ENCODE assay signal across 29 cellular contexts in genomic region chr2:62175728-62176127, GRCh38. TPM values are rescaled to one million over a fixed set of nuclear protein-coding genes. Genes with fewer than 3 reads are reported as not detected.
DNase-seq lines count a peak whose midpoint lies in the region; ATAC-seq and TF ChIP-seq lines count a peak whose summit lies in the region.
"Had no signal": no experiment of that assay in that cellular context is flagged by ENCODE, and none has a peak within 500 bp of the region (broad histone marks: within the 10 kb centered on the region; RNA-seq: fewer than 3 reads in every experiment).

No MANE protein-coding gene starts in this region.

- POLR2A ChIA-PET in naive thymus-derived CD8-positive, alpha-beta T cell (lab: Charles Lee), result no interaction called here

- no peaks in the 10 kb centered on the region for H3F3A ChIP-seq in neural cell (ENCODE audit: insufficient read depth, low read length, poor library complexity, severe bottlenecking)

- peaks cover 8% of the 10 kb centered on the region; the same call in 1 of the 2 replicates for H3K4me1 ChIP-seq in SJCRH30
- H3K4me1 ChIP-seq: prostate gland had no signal

- H3K4me3 Mint-ChIP-seq in activated CD4-positive, alpha-beta T cell treated with anti-CD3 and anti-CD28 coated beads, Interleukin-2, amount 10 ng/mL, durations not matched to agents 24 days and 14 days, result no peak overlapping the region
- no peak overlapping the region for H3K4me3 Mint-ChIP-seq in naive thymus-derived CD8-positive, alpha-beta T cell
- H3K4me3 Mint-ChIP-seq: activated B cell treated with CpG ODN at 0.5 μM for 24 hours; activated CD4-positive, alpha-beta memory T cell treated with anti-CD3 and anti-CD28 coated beads for 36 hours; activated naive CD8-positive, alpha-beta T cell treated with anti-CD3 and anti-CD28 coated beads for 36 hours; CD4-positive, alpha-beta memory T cell had no signal

- H3K9me2 ChIP-seq in neural cell (ENCODE audit: insufficient read depth, low read length), result no peaks in the 10 kb centered on the region

- peak overlapping the region; percentile 26 for H3K9ac ChIP-seq in neural cell (ENCODE audit: low read length)

- no peaks in the 10 kb centered on the region for H3K36me3 ChIP-seq in neural cell (ENCODE audit: insufficient read depth, low read length)
- H3K36me3 ChIP-seq in SJCRH30, result no peaks in the 10 kb centered on the region
- H3K36me3 ChIP-seq: esophagus muscularis mucosa, gastroesophageal sphincter, lower lobe of right lung, prostate gland, upper lobe of left lung had no signal

- no peaks in the 10 kb centered on the region for H3K9me3 Mint-ChIP-seq in activated CD4-positive, alpha-beta T cell treated with anti-CD3 and anti-CD28 coated beads, Interleukin-2, amount 10 ng/mL, durations not matched to agents 24 days and 14 days
- H3K9me3 Mint-ChIP-seq in naive thymus-derived CD8-positive, alpha-beta T cell, result no peaks in the 10 kb centered on the region
- H3K9me3 Mint-ChIP-seq: activated B cell treated with CpG ODN at 0.5 μM for 24 hours; activated CD4-positive, alpha-beta memory T cell treated with anti-CD3 and anti-CD28 coated beads for 36 hours; activated naive CD8-positive, alpha-beta T cell treated with anti-CD3 and anti-CD28 coated beads for 36 hours; CD4-positive, alpha-beta memory T cell had no signal

- TF ChIP-seq EP300 in neural cell (conservative IDR thresholded peaks at IDR 0.05; ENCODE audit: poor library complexity, severe bottlenecking), result no peak

- H3K27me3 ChIP-seq in neural cell (ENCODE audit: insufficient read depth, low read depth, low read length), result no peaks in the 10 kb centered on the region
- H3K27me3 ChIP-seq in SJCRH30, result 0 out of 2 replicates have a peak, but pooled peaks cover 5% of the 10 kb centered on the region
- H3K27me3 ChIP-seq: esophagus muscularis mucosa, gastroesophageal sphincter, upper lobe of left lung had no signal

- no peaks in the 10 kb centered on the region for H3K27me3 Mint-ChIP-seq in activated CD4-positive, alpha-beta T cell treated with anti-CD3 and anti-CD28 coated beads, Interleukin-2, amount 10 ng/mL, durations not matched to agents 24 days and 14 days
- H3K27me3 Mint-ChIP-seq in naive thymus-derived CD8-positive, alpha-beta T cell, result no peaks in the 10 kb centered on the region
- H3K27me3 Mint-ChIP-seq: activated B cell treated with CpG ODN at 0.5 μM for 24 hours; activated CD4-positive, alpha-beta memory T cell treated with anti-CD3 and anti-CD28 coated beads for 36 hours; activated naive CD8-positive, alpha-beta T cell treated with anti-CD3 and anti-CD28 coated beads for 36 hours; CD4-positive, alpha-beta memory T cell had no signal

- DNase-seq in DMS 273 (lab: John Stamatoyannopoulos, UW; ENCODE audit: unreplicated experiment) (peak; percentile 49), DMS 273 treated with DMSO at 0.1 percent for 48 hours (lab: John Stamatoyannopoulos, UW) (no peak), NCI-H69 (lab: John Stamatoyannopoulos, UW) (peak; percentile 29), fibroblast of gingiva (ENCODE audit: low read depth) (peak; percentile 62), SJCRH30 (no peak)
- no peak for DNase-seq in activated CD4-positive, alpha-beta T cell treated with anti-CD3 and anti-CD28 coated beads, Interleukin-2, amount 10 ng/mL, durations not matched to agents 24 days and 14 days
- no peak for DNase-seq in naive thymus-derived CD8-positive, alpha-beta T cell
- DNase-seq: activated B cell treated with CpG ODN at 0.5 μM for 24 hours; activated CD4-positive, alpha-beta memory T cell treated with anti-CD3 and anti-CD28 coated beads for 36 hours; activated CD8-positive, alpha-beta memory T cell treated with anti-CD3 and anti-CD28 coated beads, Interleukin-2, amount 50 U/mL, for 48 hours; activated naive CD8-positive, alpha-beta T cell treated with anti-CD3 and anti-CD28 coated beads for 36 hours; CD4-positive, alpha-beta memory T cell; cerebellar nuclear complex; DMS153; effector memory CD4-positive, alpha-beta T cell; IMR-90; lower lobe of right lung; mucosa of descending colon; NCI-H1105 treated with DMSO at 0.1 percent for 48 hours; NCI-H524 treated with DMSO at 0.1 percent for 48 hours; OCI-M1; stimulated activated CD8-positive, alpha-beta memory T cell treated with anti-CD3 and anti-CD28 coated beads, Interleukin-4, amount 100 ng/mL, for 48 hours; SW 1271; upper lobe of left lung had no signal

- H3K9me3 ChIP-seq in neural cell (ENCODE audit: low read length), result no peaks in the 10 kb centered on the region
- H3K9me3 ChIP-seq in SJCRH30 (replicated peaks), result no peaks in the 10 kb centered on the region
- H3K9me3 ChIP-seq: esophagus muscularis mucosa, gastroesophageal sphincter, lower lobe of right lung, mucosa of descending colon, prostate gland, upper lobe of left lung had no signal

- H3K4me3 ChIP-seq in neural cell (ENCODE audit: low read length) (peak overlapping the region; percentile 11), SJCRH30 (no peak overlapping the region)
- H3K4me3 ChIP-seq: esophagus muscularis mucosa, gastroesophageal sphincter, lower lobe of right lung, mucosa of descending colon, prostate gland, upper lobe of left lung had no signal

- no peak for ATAC-seq in naive thymus-derived CD8-positive, alpha-beta T cell
- ATAC-seq: gastroesophageal sphincter, lower lobe of right lung, mucosa of descending colon had no signal

- no peaks in the 10 kb centered on the region for H4K20me1 ChIP-seq in neural cell (ENCODE audit: insufficient read depth)

- TF ChIP-seq RAD21 in neural cell (conservative IDR thresholded peaks at IDR 0.05), result no peak

- H3K27ac Mint-ChIP-seq in activated CD4-positive, alpha-beta T cell treated with anti-CD3 and anti-CD28 coated beads, Interleukin-2, amount 10 ng/mL, durations not matched to agents 24 days and 14 days, result no peak overlapping the region
- no peak overlapping the region for H3K27ac Mint-ChIP-seq in naive thymus-derived CD8-positive, alpha-beta T cell
- H3K27ac Mint-ChIP-seq: activated B cell treated with CpG ODN at 0.5 μM for 24 hours; activated CD4-positive, alpha-beta memory T cell treated with anti-CD3 and anti-CD28 coated beads for 36 hours; activated naive CD8-positive, alpha-beta T cell treated with anti-CD3 and anti-CD28 coated beads for 36 hours; CD4-positive, alpha-beta memory T cell had no signal

- no peaks in the 10 kb centered on the region for H3K4me1 Mint-ChIP-seq in activated CD4-positive, alpha-beta T cell treated with anti-CD3 and anti-CD28 coated beads, Interleukin-2, amount 10 ng/mL, durations not matched to agents 24 days and 14 days
- H3K4me1 Mint-ChIP-seq in naive thymus-derived CD8-positive, alpha-beta T cell, result peaks cover 0 to 6% (median 0%) of the 10 kb centered on the region in 4 donors
- H3K4me1 Mint-ChIP-seq: CD4-positive, alpha-beta memory T cell had no signal

- H3K4me2 ChIP-seq in neural cell (ENCODE audit: low read length), result peak overlapping the region; percentile 34

- intact Hi-C loops in activated CD4-positive, alpha-beta T cell treated with anti-CD3 and anti-CD28 coated beads, Interleukin-2, amount 10 ng/mL, durations not matched to agents 24 days and 14 days (cut with micrococcal nuclease), result no loop called here

- H3K27ac ChIP-seq in neural cell (ENCODE audit: low read length), result peak overlapping the region; percentile 73
- no peak overlapping the region for H3K27ac ChIP-seq in SJCRH30
- H3K27ac ChIP-seq: 22Rv1, esophagus muscularis mucosa, gastroesophageal sphincter, lower lobe of right lung, prostate gland, upper lobe of left lung had no signal

- no peaks in the 10 kb centered on the region for H3K79me2 ChIP-seq in neural cell (replicated peaks; ENCODE audit: insufficient read depth, low read length)

- peak overlapping the region; percentile 19 for H2AFZ ChIP-seq in neural cell (ENCODE audit: low read depth, low read length)

- TF ChIP-seq CTCF in neural cell (IDR thresholded peaks at IDR 0.05; ENCODE audit: poor library complexity, severe bottlenecking), result no peak

- H3K36me3 Mint-ChIP-seq in activated CD4-positive, alpha-beta T cell treated with anti-CD3 and anti-CD28 coated beads, Interleukin-2, amount 10 ng/mL, durations not matched to agents 24 days and 14 days (ENCODE audit: low read depth), result no peaks in the 10 kb centered on the region
- H3K36me3 Mint-ChIP-seq in naive thymus-derived CD8-positive, alpha-beta T cell, result no peaks in the 10 kb centered on the region
- H3K36me3 Mint-ChIP-seq: activated CD4-positive, alpha-beta memory T cell treated with anti-CD3 and anti-CD28 coated beads for 36 hours; activated naive CD8-positive, alpha-beta T cell treated with anti-CD3 and anti-CD28 coated beads for 36 hours; CD4-positive, alpha-beta memory T cell had no signal

TF ChIP-seq in neural cell, 6 proteins besides CTCF, POLR2A, EP300 and RAD21 (continues in another document):
- no peak for TF ChIP-seq MXI1 (conservative IDR thresholded peaks at IDR 0.05; ENCODE audit: poor library complexity, severe bottlenecking)
- TF ChIP-seq, protein P1, sequence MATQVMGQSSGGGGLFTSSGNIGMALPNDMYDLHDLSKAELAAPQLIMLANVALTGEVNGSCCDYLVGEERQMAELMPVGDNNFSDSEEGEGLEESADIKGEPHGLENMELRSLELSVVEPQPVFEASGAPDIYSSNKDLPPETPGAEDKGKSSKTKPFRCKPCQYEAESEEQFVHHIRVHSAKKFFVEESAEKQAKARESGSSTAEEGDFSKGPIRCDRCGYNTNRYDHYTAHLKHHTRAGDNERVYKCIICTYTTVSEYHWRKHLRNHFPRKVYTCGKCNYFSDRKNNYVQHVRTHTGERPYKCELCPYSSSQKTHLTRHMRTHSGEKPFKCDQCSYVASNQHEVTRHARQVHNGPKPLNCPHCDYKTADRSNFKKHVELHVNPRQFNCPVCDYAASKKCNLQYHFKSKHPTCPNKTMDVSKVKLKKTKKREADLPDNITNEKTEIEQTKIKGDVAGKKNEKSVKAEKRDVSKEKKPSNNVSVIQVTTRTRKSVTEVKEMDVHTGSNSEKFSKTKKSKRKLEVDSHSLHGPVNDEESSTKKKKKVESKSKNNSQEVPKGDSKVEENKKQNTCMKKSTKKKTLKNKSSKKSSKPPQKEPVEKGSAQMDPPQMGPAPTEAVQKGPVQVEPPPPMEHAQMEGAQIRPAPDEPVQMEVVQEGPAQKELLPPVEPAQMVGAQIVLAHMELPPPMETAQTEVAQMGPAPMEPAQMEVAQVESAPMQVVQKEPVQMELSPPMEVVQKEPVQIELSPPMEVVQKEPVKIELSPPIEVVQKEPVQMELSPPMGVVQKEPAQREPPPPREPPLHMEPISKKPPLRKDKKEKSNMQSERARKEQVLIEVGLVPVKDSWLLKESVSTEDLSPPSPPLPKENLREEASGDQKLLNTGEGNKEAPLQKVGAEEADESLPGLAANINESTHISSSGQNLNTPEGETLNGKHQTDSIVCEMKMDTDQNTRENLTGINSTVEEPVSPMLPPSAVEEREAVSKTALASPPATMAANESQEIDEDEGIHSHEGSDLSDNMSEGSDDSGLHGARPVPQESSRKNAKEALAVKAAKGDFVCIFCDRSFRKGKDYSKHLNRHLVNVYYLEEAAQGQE (IDR thresholded peaks at IDR 0.05; ENCODE audit: borderline replicate concordance), result no peak

RNA-seq across cellular contexts. Expression of gene B3GNT2, which starts 20.2 kb away (rescaled TPM):
- 4.2 and 5.8 TPM in 2 replicates for polyA plus RNA-seq in neural cell
- polyA minus RNA-seq in neural cell, result 8.7 and 10.0 TPM in 2 replicates
- total RNA-seq in activated CD4-positive, alpha-beta T cell treated with anti-CD3 and anti-CD28 coated beads, Interleukin-2, amount 10 ng/mL, durations not matched to agents 24 days and 14 days, result 30.4 and 30.9 TPM in 2 replicates
- 13.6 and 15.8 TPM in 2 replicates for total RNA-seq in SJCRH30 (2014; rRNA removed; shearing (Covaris generic))
- total RNA-seq in naive thymus-derived CD8-positive, alpha-beta T cell, result 10 to 100 TPM; 20.7 to 22.8 TPM
- 10 to 100 TPM; 20.0 to 31.0 (median 27.0) TPM for polyA plus RNA-seq in naive thymus-derived CD8-positive, alpha-beta T cell

Comparison
In these comparisons a context has a peak if more than half of its experiments do, and no peak if none do; other contexts are left out.
1. DNase-seq: peak in DMS 273 (single experiment), NCI-H69 (single experiment) and fibroblast of gingiva (single experiment); none in DMS 273 treated with DMSO at 0.1 percent for 48 hours (single experiment), activated CD4-positive, alpha-beta T cell treated with anti-CD3 and anti-CD28 coated beads, Interleukin-2, amount 10 ng/mL, durations not matched to agents 24 days and 14 days (single experiment), SJCRH30 (0 of 2) and naive thymus-derived CD8-positive, alpha-beta T cell (0 of 10).